In genomic region chr13:46386996-46387851, GRCh38 we compare ENCODE assay signal across 8 cellular contexts. TPM values are rescaled to one million over a fixed set of nuclear protein-coding genes. Genes with fewer than 3 reads are reported as not detected.
DNase-seq lines count a peak whose midpoint lies in the region; ATAC-seq and TF ChIP-seq lines count a peak whose summit lies in the region.

RUBCNL (minus strand) TSS chr13:46387252; CDS start chr13:46372475, 14,777 bp downstream.

- ATAC-seq in esophagus mucosa, result peak; percentile 54
- ATAC-seq in naive thymus-derived CD8-positive, alpha-beta T cell, result peak; percentile 70 to 71

- H3K27me3 ChIP-seq in HUES48 (ENCODE audit: control insufficient read depth, insufficient read depth, low read length) (peaks cover 51% of the 10 kb centered on the region), testis (no peaks in the 10 kb centered on the region)

- H3K27me3 Mint-ChIP-seq in activated CD4-positive, alpha-beta T cell treated with anti-CD3 and anti-CD28 coated beads, Interleukin-2, amount 10 ng/mL, durations not matched to agents 7 days and 5 days, result peaks cover 36% of the 10 kb centered on the region
- H3K27me3 Mint-ChIP-seq in naive thymus-derived CD8-positive, alpha-beta T cell, result peaks cover 20 to 42% (median 30%) of the 10 kb centered on the region in 5 donors

- CTCF ChIA-PET in activated CD4-positive, alpha-beta T cell treated with anti-CD3 and anti-CD28 coated beads, Interleukin-2, amount 10 ng/mL, durations not matched to agents 7 days and 5 days (lab: Charles Lee), result no interaction called here

- no peak for TF ChIP-seq CTCF in testis (IDR thresholded peaks at IDR 0.05)

- intact Hi-C loops in testis (cut with DNase I; ENCODE audit: low total_unique reads), result no loop called here

- H3K4me1 Mint-ChIP-seq in activated CD4-positive, alpha-beta T cell treated with anti-CD3 and anti-CD28 coated beads, Interleukin-2, amount 10 ng/mL, durations not matched to agents 7 days and 5 days, result peaks cover 32% of the 10 kb centered on the region
- peaks cover 11 to 59% (median 30%) of the 10 kb centered on the region in 4 donors for H3K4me1 Mint-ChIP-seq in naive thymus-derived CD8-positive, alpha-beta T cell

- DNase-seq in 8988T (peak; percentile 51), testis (peak; percentile 53), NCI-H1694 treated with DMSO at 0.1 percent for 48 hours (lab: John Stamatoyannopoulos, UW) (no peak)
- DNase-seq in activated CD4-positive, alpha-beta T cell treated with anti-CD3 and anti-CD28 coated beads, Interleukin-2, amount 10 ng/mL, durations not matched to agents 7 days and 5 days, result peak; percentile 13
- peak in 6 of 10 donors; percentile 11 to 35 (median 22) for DNase-seq in naive thymus-derived CD8-positive, alpha-beta T cell

- POLR2A ChIA-PET in activated CD4-positive, alpha-beta T cell treated with anti-CD3 and anti-CD28 coated beads, Interleukin-2, amount 10 ng/mL, durations not matched to agents 7 days and 5 days (lab: Charles Lee), result interaction anchor here (0.9 kb wide), 1 partner anchor 13 kb away, joined by 3 read pairs; no protein-coding TSS in a partner anchor
- POLR2A ChIA-PET in naive thymus-derived CD8-positive, alpha-beta T cell (lab: Charles Lee), result interaction anchor here (0.6 to 1.7 kb wide), 2 partner anchors 10 to 862 kb away, joined by 3 to 4 read pairs; no protein-coding TSS in a partner anchor

- H3K27ac ChIP-seq in HUES48 (ENCODE audit: low read depth, low read length) (no peak within 1 kb of the TSS), testis (peak within 1 kb of the TSS; percentile 48)

- H3K27ac Mint-ChIP-seq in activated CD4-positive, alpha-beta T cell treated with anti-CD3 and anti-CD28 coated beads, Interleukin-2, amount 10 ng/mL, durations not matched to agents 7 days and 5 days, result no peak within 1 kb of the TSS
- peak within 1 kb of the TSS in 5 of 10 donors; percentile 15 to 74 (median 49) for H3K27ac Mint-ChIP-seq in naive thymus-derived CD8-positive, alpha-beta T cell

- peaks cover 2% of the 10 kb centered on the region for H3K36me3 Mint-ChIP-seq in activated CD4-positive, alpha-beta T cell treated with anti-CD3 and anti-CD28 coated beads, Interleukin-2, amount 10 ng/mL, durations not matched to agents 7 days and 5 days (ENCODE audit: low read depth)
- H3K36me3 Mint-ChIP-seq in naive thymus-derived CD8-positive, alpha-beta T cell, result no peaks in the 10 kb centered on the region

- TF ChIP-seq POLR2A in GM15510 (IDR thresholded peaks at IDR 0.05; ENCODE audit: borderline replicate concordance, extremely low read depth, insufficient read length) (peak; percentile 56), testis (IDR thresholded peaks at IDR 0.05) (no peak)

- 2 to 3% methylated on average over 24 to 56 of the region's 73 CpGs for WGBS in testis, 2 donors

- peak within 1 kb of the TSS; percentile 65 for H3K4me3 Mint-ChIP-seq in activated CD4-positive, alpha-beta T cell treated with anti-CD3 and anti-CD28 coated beads, Interleukin-2, amount 10 ng/mL, durations not matched to agents 7 days and 5 days
- H3K4me3 Mint-ChIP-seq in naive thymus-derived CD8-positive, alpha-beta T cell, result peak within 1 kb of the TSS; percentile 82 to 94 (median 88)

- H3K9ac ChIP-seq in HUES48 (ENCODE audit: low read depth, low read length), result no peak within 1 kb of the TSS

- H3K9me3 ChIP-seq in HUES48 (ENCODE audit: control insufficient read depth, insufficient read depth, low read length) (no peaks in the 10 kb centered on the region), testis (no peaks in the 10 kb centered on the region)

- H3K4me1 ChIP-seq in HUES48 (ENCODE audit: control insufficient read depth, insufficient read depth, low read length) (peaks cover 24% of the 10 kb centered on the region), testis (no peaks in the 10 kb centered on the region)

- H3K4me3 ChIP-seq in HUES48 (ENCODE audit: low read depth, low read length) (peak within 1 kb of the TSS; percentile 83), testis (peak within 1 kb of the TSS; percentile 55 to 70)

- H3K9me3 Mint-ChIP-seq in activated CD4-positive, alpha-beta T cell treated with anti-CD3 and anti-CD28 coated beads, Interleukin-2, amount 10 ng/mL, durations not matched to agents 7 days and 5 days, result no peaks in the 10 kb centered on the region
- H3K9me3 Mint-ChIP-seq in naive thymus-derived CD8-positive, alpha-beta T cell, result no peaks in the 10 kb centered on the region

- H3K36me3 ChIP-seq in HUES48 (ENCODE audit: control insufficient read depth, insufficient read depth, low read length) (no peaks in the 10 kb centered on the region), testis (ENCODE audit: low read depth, missing control alignments) (no peaks in the 10 kb centered on the region)

RNA-seq across cellular contexts. Expression of gene RUBCNL, which starts in this region (rescaled TPM):
- not detected for total RNA-seq in activated CD4-positive, alpha-beta T cell treated with anti-CD3 and anti-CD28 coated beads, Interleukin-2, amount 10 ng/mL, durations not matched to agents 7 days and 5 days
- 0.44 TPM for total RNA-seq in esophagus mucosa
- total RNA-seq in naive thymus-derived CD8-positive, alpha-beta T cell, result 10 to 100 TPM in 1 of 2 experiments, 1 to 10 TPM in 1; 9.7 to 10.6 TPM
- under 1 TPM in 2 of 3 donors, not detected in 1; 0.12 to 0.57 TPM for polyA plus RNA-seq in naive thymus-derived CD8-positive, alpha-beta T cell
- 10 to 100 TPM; 18.3 to 45.6 TPM for total RNA-seq in testis
- 36.2 TPM for polyA plus RNA-seq in testis (ENCODE audit: insufficient read depth, low read depth, low replicate concordance)

Comparison
In these comparisons a context has a peak if more than half of its experiments do, and no peak if none do; other contexts are left out.
1. RNA of gene RUBCNL (polyA plus RNA-seq): 36.2 TPM in testis (single experiment); 0.12 to 0.57 TPM in naive thymus-derived CD8-positive, alpha-beta T cell; every median in the first group is over 10 times any median in the second.
2. Peak in DNase-seq in activated CD4-positive, alpha-beta T cell treated with anti-CD3 and anti-CD28 coated beads, Interleukin-2, amount 10 ng/mL, durations not matched to agents 7 days and 5 days; RNA of the gene not detected or under 1 TPM.
3. Peak in ATAC-seq in esophagus mucosa; RNA of the gene not detected or under 1 TPM.